21 cellular contexts compared by ENCODE assay signal in the genomic region with DNA sequence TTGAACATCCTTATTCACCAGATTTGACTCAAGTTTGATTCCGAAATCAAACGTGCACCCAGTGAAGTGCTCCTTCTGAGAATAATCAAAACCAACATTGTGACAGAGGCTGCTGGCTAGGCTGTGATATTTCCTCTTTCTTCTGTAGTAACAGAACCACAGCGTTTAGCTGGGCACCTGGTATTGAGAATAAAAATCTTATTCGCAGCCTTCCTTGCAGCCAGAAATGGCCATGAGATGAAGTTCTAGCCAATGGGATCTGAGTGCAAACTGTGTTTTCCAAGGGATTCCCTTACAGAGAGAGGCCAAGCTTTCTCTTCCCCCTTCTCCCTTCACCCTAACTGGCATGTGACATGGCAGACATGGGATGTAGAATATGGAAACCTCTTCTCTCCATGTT.
"Had no signal": no experiment of that assay in that cellular context is flagged by ENCODE, and none has a peak within 500 bp of the region (broad histone marks: within the 10 kb centered on the region; RNA-seq: fewer than 3 reads in every experiment).

No MANE protein-coding gene starts in this region.

- H3K36me3 Mint-ChIP-seq: naive B cell, type B pancreatic cell had no signal

- H3K4me3 Mint-ChIP-seq: dendritic cell treated with granulocyte-macrophage colony-stimulating factor and Interleukin-4, amounts not matched to agents 40 ng/mL and 50 ng/mL, for 4 days; type B pancreatic cell had no signal

- H3K27ac Mint-ChIP-seq: dendritic cell treated with granulocyte-macrophage colony-stimulating factor and Interleukin-4, amounts not matched to agents 40 ng/mL and 50 ng/mL, for 4 days; type B pancreatic cell had no signal

- DNase-seq: activated CD4-positive, alpha-beta T cell treated with anti-CD3 and anti-CD28 coated beads, Interleukin-2, amount 50 U/mL, for 1 hour; activated CD4-positive, CD25-positive, alpha-beta regulatory T cell; activated naive CD4-positive, alpha-beta T cell; activated T-cell treated with anti-CD3 and anti-CD28 coated beads for 4 hours; anterior cingulate cortex; heart left ventricle; left cardiac atrium; naive B cell; nucleus accumbens; stimulated activated CD4-positive, alpha-beta T cell treated with anti-CD3 and anti-CD28 coated beads, Interleukin-15, amount 100 ng/mL, for 24 hours; stimulated activated CD4-positive, alpha-beta T cell treated with anti-CD3 and anti-CD28 coated beads, Interleukin-4, amount 100 ng/mL, for 1 hour; stimulated activated naive CD8-positive, alpha-beta T cell treated with anti-CD3 and anti-CD28 coated beads, Interleukin-15, Interleukin-2, amounts not matched to agents 100 U/mL and 50 U/mL, for 24 hours; SW 1271 had no signal

- H3K27me3 ChIP-seq: breast epithelium, right atrium auricular region, suprapubic skin had no signal

- H3K27ac ChIP-seq: breast epithelium, epithelial cell of prostate, heart left ventricle, right atrium auricular region, suprapubic skin had no signal

- H3K36me3 ChIP-seq: breast epithelium, heart left ventricle, right atrium auricular region, suprapubic skin had no signal

- H3K4me3 ChIP-seq: breast epithelium, heart left ventricle, lung, right atrium auricular region, suprapubic skin had no signal

- H3K4me1 ChIP-seq: breast epithelium, right atrium auricular region, suprapubic skin had no signal

- H3K9me3 ChIP-seq: breast epithelium, heart left ventricle, right atrium auricular region, suprapubic skin had no signal

- FAIRE-seq: frontal cortex had no signal

- H3K9me3 Mint-ChIP-seq: dendritic cell treated with granulocyte-macrophage colony-stimulating factor and Interleukin-4, amounts not matched to agents 40 ng/mL and 50 ng/mL, for 4 days; type B pancreatic cell had no signal

- ATAC-seq: heart left ventricle; left cardiac atrium; stimulated activated naive CD8-positive, alpha-beta T cell treated with anti-CD3 and anti-CD28 coated beads, Interleukin-15, Interleukin-2, amounts not matched to agents 100 U/mL and 50 U/mL, for 24 hours had no signal
